In the genomic region with DNA sequence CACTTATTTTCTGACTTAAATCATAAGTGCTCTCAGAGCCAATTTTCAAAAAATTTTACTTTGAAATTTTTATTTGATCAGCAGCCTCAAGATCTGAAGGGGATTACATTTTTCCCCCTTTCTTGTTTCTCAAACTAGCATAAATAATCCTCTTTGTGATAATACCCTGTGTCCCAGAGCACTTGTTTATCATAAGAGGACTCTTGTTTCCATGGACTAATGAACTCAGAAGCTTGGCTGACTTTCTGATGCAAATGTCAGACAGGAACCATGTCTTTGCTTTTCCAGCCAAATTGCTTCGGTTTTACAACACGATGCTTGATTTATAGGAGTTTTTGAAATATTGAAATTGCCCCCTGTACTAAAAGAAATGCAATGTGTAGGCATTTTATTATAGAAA, we compare ENCODE assay signal across 21 cellular contexts.
"Had no signal": no experiment of that assay in that cellular context is flagged by ENCODE, and none has a peak within 500 bp of the region (broad histone marks: within the 10 kb centered on the region; RNA-seq: fewer than 3 reads in every experiment).

No MANE protein-coding gene starts in this region.

- H3K36me3 ChIP-seq: colonic mucosa, neural progenitor cell, ovary, right lobe of liver, spleen, tibial artery, upper lobe of right lung, vagina had no signal

- H3K79me2 ChIP-seq: hepatocyte had no signal

- H2AFZ ChIP-seq: hepatocyte, neural progenitor cell had no signal

- DNase-seq: colonic mucosa; dermis blood vessel endothelial cell; erythroblast; foreskin keratinocyte; kidney; left cardiac atrium; mammary epithelial cell; natural killer cell; nucleus accumbens; ovary; right lobe of liver; spleen; stimulated activated CD4-positive, alpha-beta T cell treated with anti-CD3 and anti-CD28 coated beads, Interleukin-15, amount 100 ng/mL, for 24 hours; stimulated activated CD4-positive, alpha-beta T cell treated with anti-CD3 and anti-CD28 coated beads, Interleukin-1b, Interleukin-23, amount 100 ng/mL, for 48 hours; stimulated activated CD4-positive, alpha-beta T cell treated with anti-CD3 and anti-CD28 coated beads, Interleukin-4, amount 100 ng/mL, for 24 hours; tibial artery; upper lobe of right lung had no signal

- H3K9me3 ChIP-seq: colonic mucosa, ovary, right lobe of liver, tibial artery, upper lobe of right lung, vagina had no signal

- H3K4me3 ChIP-seq: colonic mucosa, hepatocyte, neural progenitor cell, ovary, right lobe of liver, spleen, tibial artery, upper lobe of right lung, vagina had no signal

- H3K27me3 ChIP-seq: colonic mucosa, foreskin keratinocyte, hepatocyte, neural progenitor cell, ovary, right lobe of liver, spleen, tibial artery, upper lobe of right lung, vagina had no signal

- ATAC-seq: foreskin keratinocyte; left cardiac atrium; natural killer cell; right lobe of liver; stimulated activated memory B cell treated with anti-CD40 and anti-IgM and Interleukin-4, amounts not matched to agents 10 μg/mL and 1 μg/mL and 100 μg/mL, for 72 hours; upper lobe of right lung had no signal

- H3K9ac ChIP-seq: neural progenitor cell had no signal

- H3K27ac ChIP-seq: colonic mucosa, foreskin keratinocyte, hepatocyte, neural progenitor cell, ovary, right lobe of liver, spleen, tibial artery, upper lobe of right lung, vagina had no signal

- H3K4me2 ChIP-seq: hepatocyte, neural progenitor cell had no signal

- H3K4me1 ChIP-seq: colonic mucosa, foreskin keratinocyte, right lobe of liver, spleen had no signal
